In genomic region chr3:165404357-165405042, GRCh38 we compare ENCODE assay signal across 30 cellular contexts.
A peak's percentile ranks its signal among the peaks of the same experiment; 100 is the strongest.
DNase-seq lines count a peak whose midpoint lies in the region; ATAC-seq, FAIRE-seq and TF ChIP-seq lines count a peak whose summit lies in the region.
"Had no signal": no experiment of that assay in that cellular context is flagged by ENCODE, and none has a peak within 500 bp of the region (broad histone marks: within the 10 kb centered on the region; RNA-seq: fewer than 3 reads in every experiment).

No MANE protein-coding gene starts in this region.

- 70 to 80% (median 73%) methylated on average over 4 of the region's 4 CpGs for WGBS in small intestine, 3 donors

- H4K20me1 ChIP-seq in PC-3 (ENCODE audit: low read length), result no peaks in the 10 kb centered on the region

- H3K4me3 ChIP-seq in PC-3 (ENCODE audit: low read length) (no peak overlapping the region), small intestine (ENCODE audit: low read depth in 1 of 2, low read length in 2 of 2) (no peak overlapping the region)
- H3K4me3 ChIP-seq: breast epithelium, gastroesophageal sphincter, SJCRH30, transverse colon had no signal

- H3K36me3 ChIP-seq in PC-3 (ENCODE audit: low read depth, low read length) (no peaks in the 10 kb centered on the region), small intestine (ENCODE audit: control insufficient read depth in 2 of 2, insufficient read depth in 2 of 2, low read length in 2 of 2) (no peaks in the 10 kb centered on the region)
- H3K36me3 ChIP-seq: breast epithelium, gastroesophageal sphincter, SJCRH30, transverse colon, WERI-Rb-1 had no signal

- intact Hi-C loops in PC-3 (cut with micrococcal nuclease), result no loop called here

- no peaks in the 10 kb centered on the region for H3K79me2 ChIP-seq in PC-3 (ENCODE audit: low read length)

- H3K9ac ChIP-seq in PC-3 (ENCODE audit: low read length), result no peak overlapping the region

- DNase-seq in NCI-H748 (lab: John Stamatoyannopoulos, UW; ENCODE audit: unreplicated experiment) (peak; percentile 27), NCI-H748 treated with DMSO at 0.1 percent for 48 hours (lab: John Stamatoyannopoulos, UW) (no peak), PC-3 (no peak), left lobe of liver (ENCODE audit: low spot score) (no peak), small intestine (peak; percentile 1), midbrain (lab: John Stamatoyannopoulos, UW) (no peak), putamen (ENCODE audit: low spot score) (no peak), NCI-H1694 treated with DMSO at 0.1 percent for 48 hours (lab: John Stamatoyannopoulos, UW) (no peak)
- DNase-seq: activated CD4-positive, alpha-beta T cell treated with anti-CD3 and anti-CD28 coated beads, Interleukin-2, amount 10 ng/mL, durations not matched to agents 24 days and 14 days; activated effector memory CD4-positive, alpha-beta T cell treated with anti-CD3 and anti-CD28 coated beads, Interleukin-2, amount 50 U/mL, for 16 hours; activated T-cell treated with anti-CD3 and anti-CD28 coated beads, Interleukin-2, amount 50 U/mL, for 24 hours; anterior cingulate cortex; CD8-positive, alpha-beta T cell; GOT3; hippocampal formation; left cardiac atrium; naive B cell; NCI-H1048; NCI-H187; NCI-H69; nucleus accumbens; RPMI8226; SJCRH30; T1000; transverse colon; WERI-Rb-1 had no signal

- POLR2A ChIA-PET in PC-3 (lab: Charles Lee; ENCODE audit: unreplicated experiment), result no interaction called here

- H3K4me2 ChIP-seq in PC-3 (ENCODE audit: low read length), result no peak overlapping the region

- H3K9me2 ChIP-seq in PC-3 (replicated peaks; ENCODE audit: low read length), result no peaks in the 10 kb centered on the region

- peak; percentile 71 for ATAC-seq in PC-3
- ATAC-seq in left lobe of liver, result peak; percentile 76
- ATAC-seq: CD8-positive, alpha-beta T cell; gastroesophageal sphincter; left cardiac atrium had no signal

- H3K4me1 ChIP-seq in PC-3 (ENCODE audit: insufficient read depth, low read length) (no peaks in the 10 kb centered on the region), small intestine (ENCODE audit: control insufficient read depth in 2 of 2, insufficient read depth in 1 of 2, low read depth in 1 of 2, low read length in 1 of 2) (no peaks in the 10 kb centered on the region)
- H3K4me1 ChIP-seq: breast epithelium, SJCRH30, transverse colon had no signal

- H3K27ac ChIP-seq in PC-3 (ENCODE audit: low read length), result no peak overlapping the region
- H3K27ac ChIP-seq in small intestine (ENCODE audit: low read depth in 1 of 2, low read length in 1 of 2), result no peak overlapping the region
- H3K27ac ChIP-seq: breast epithelium, gastroesophageal sphincter, SJCRH30, transverse colon, WERI-Rb-1 had no signal

- H3K27me3 ChIP-seq in PC-3 (ENCODE audit: low read length), result no peaks in the 10 kb centered on the region
- no peaks in the 10 kb centered on the region for H3K27me3 ChIP-seq in small intestine (ENCODE audit: control insufficient read depth in 2 of 2, insufficient read depth in 2 of 2, low read length in 2 of 2)
- H3K27me3 ChIP-seq: breast epithelium, gastroesophageal sphincter, SJCRH30, transverse colon had no signal

- BruUV-seq in PC-3 (replicated peaks; lab: Mats Ljungman, UMichigan), result no TSS peak

- TF ChIP-seq CTCF in PC-3 (conservative IDR thresholded peaks at IDR 0.05; ENCODE audit: low read depth, low read length), result 0 out of 2 replicates have a peak, but pooled peaks have one; percentile 10

- FAIRE-seq in small intestine (lab: Jason Lieb, UNC), result no peak
- FAIRE-seq: endothelial cell of umbilical vein, G401.6 had no signal

- CTCF ChIA-PET in PC-3 (lab: Charles Lee), result no interaction called here

- no peaks in the 10 kb centered on the region for H3K9me3 ChIP-seq in PC-3 (ENCODE audit: low read length)
- no peaks in the 10 kb centered on the region for H3K9me3 ChIP-seq in small intestine (ENCODE audit: control insufficient read depth, low read depth)
- H3K9me3 ChIP-seq: breast epithelium, gastroesophageal sphincter, SJCRH30, transverse colon had no signal

- H2AFZ ChIP-seq in PC-3 (ENCODE audit: low read length), result no peak overlapping the region; the same call in 1 of the 2 replicates

- no peaks in the 10 kb centered on the region for H3F3A ChIP-seq in PC-3 (ENCODE audit: low read length, unreplicated experiment)

Comparison
In these comparisons a context has a peak if more than half of its experiments do, and no peak if none do; other contexts are left out.
1. DNase-seq: peak in NCI-H748 (single experiment) and small intestine (single experiment); none in NCI-H748 treated with DMSO at 0.1 percent for 48 hours (single experiment), PC-3 (single experiment), left lobe of liver (single experiment), midbrain (single experiment), putamen (single experiment) and NCI-H1694 treated with DMSO at 0.1 percent for 48 hours (single experiment).